ENCODE assay signal across 1 cellular context in the genomic region with DNA sequence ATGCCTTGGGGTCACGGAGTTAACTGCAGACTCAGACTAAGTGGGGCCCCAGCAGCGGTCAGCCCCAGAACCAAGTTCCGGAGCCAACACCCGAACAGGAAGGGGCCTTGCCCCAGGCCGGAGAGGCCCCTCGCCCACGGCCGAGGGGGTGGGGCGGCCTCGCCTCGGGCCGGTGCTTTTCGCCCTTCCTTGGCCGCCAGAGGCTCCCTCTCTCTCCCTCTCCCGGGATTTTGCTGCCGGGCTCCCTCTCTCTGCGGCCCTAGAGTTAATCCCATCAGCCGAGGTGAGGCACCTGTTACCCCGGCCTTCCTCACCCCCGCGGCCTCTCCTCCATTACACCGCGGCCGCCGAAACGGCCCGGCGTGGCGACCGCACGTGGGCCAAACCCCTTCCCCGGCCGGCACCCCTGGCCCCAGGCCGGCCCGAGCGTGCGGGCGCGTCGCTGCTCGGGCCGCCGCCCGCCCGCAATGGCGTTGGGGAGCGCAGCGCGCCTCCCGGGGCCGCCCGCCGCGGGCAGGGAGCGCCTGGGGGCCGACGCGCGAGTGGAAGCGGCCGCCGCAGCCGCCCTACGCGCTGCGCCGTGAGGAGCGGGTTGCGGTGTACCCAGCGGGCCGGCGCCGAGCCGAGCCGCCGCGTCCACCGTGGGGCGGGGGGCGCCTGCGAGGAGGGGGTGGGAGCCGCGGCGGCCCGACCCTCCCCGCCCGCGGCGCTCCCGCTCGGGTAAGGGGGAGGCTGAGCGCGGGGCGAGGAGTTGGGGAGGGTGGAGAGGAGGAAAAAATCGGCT.
TF ChIP-seq lines count a peak whose summit lies in the region.

A gene (plus strand): TSS at position 175 of the 784 bp plus-strand sequence. CDS start 2,520 bp downstream, outside the sequence.

TF ChIP-seq in HepG2, 621 proteins besides CTCF, POLR2A, EP300 and RAD21 (continued from another document and continues in another):
- TF ChIP-seq, protein P1, sequence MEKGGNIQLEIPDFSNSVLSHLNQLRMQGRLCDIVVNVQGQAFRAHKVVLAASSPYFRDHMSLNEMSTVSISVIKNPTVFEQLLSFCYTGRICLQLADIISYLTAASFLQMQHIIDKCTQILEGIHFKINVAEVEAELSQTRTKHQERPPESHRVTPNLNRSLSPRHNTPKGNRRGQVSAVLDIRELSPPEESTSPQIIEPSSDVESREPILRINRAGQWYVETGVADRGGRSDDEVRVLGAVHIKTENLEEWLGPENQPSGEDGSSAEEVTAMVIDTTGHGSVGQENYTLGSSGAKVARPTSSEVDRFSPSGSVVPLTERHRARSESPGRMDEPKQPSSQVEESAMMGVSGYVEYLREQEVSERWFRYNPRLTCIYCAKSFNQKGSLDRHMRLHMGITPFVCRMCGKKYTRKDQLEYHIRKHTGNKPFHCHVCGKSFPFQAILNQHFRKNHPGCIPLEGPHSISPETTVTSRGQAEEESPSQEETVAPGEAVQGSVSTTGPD (CRISPR knock-in tag; IDR thresholded peaks at IDR 0.05), result 0 out of 2 replicates have a peak, but pooled peaks have one; percentile 39
- no peak for TF ChIP-seq GLI4 (CRISPR knock-in tag; IDR thresholded peaks at IDR 0.05; ENCODE audit: borderline replicate concordance)
- TF ChIP-seq IKZF4 (CRISPR knock-in tag; IDR thresholded peaks at IDR 0.05; ENCODE audit: borderline replicate concordance, low read depth, not compliant biosample characterization), result no peak
- 0 out of 2 replicates have a peak, but pooled peaks have one; percentile 40 for TF ChIP-seq ELF4 (CRISPR knock-in tag; IDR thresholded peaks at IDR 0.05; ENCODE audit: borderline replicate concordance)
- no peak; the same call in 1 of the 2 replicates for TF ChIP-seq ZNF749 (CRISPR knock-in tag; IDR thresholded peaks at IDR 0.05; ENCODE audit: borderline replicate concordance)
- TF ChIP-seq ZNF343 (CRISPR knock-in tag; IDR thresholded peaks at IDR 0.05), result no peak
- TF ChIP-seq THAP11 (CRISPR knock-in tag; IDR thresholded peaks at IDR 0.05), result peak; percentile 53
- no peak for TF ChIP-seq ZNF562 (CRISPR knock-in tag; IDR thresholded peaks at IDR 0.05; ENCODE audit: borderline replicate concordance)
- TF ChIP-seq AKAP8 (CRISPR knock-in tag; IDR thresholded peaks at IDR 0.05), result no peak
- TF ChIP-seq, protein P2, sequence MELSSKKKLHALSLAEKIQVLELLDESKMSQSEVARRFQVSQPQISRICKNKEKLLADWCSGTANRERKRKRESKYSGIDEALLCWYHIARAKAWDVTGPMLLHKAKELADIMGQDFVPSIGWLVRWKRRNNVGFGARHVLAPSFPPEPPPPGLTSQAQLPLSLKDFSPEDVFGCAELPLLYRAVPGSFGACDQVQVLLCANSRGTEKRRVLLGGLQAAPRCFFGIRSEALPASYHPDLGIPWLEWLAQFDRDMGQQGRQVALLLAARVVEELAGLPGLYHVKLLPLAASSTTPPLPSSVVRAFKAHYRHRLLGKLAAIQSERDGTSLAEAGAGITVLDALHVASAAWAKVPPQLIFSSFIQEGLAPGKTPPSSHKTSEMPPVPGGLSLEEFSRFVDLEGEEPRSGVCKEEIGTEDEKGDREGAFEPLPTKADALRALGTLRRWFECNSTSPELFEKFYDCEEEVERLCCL (CRISPR knock-in tag; IDR thresholded peaks at IDR 0.05; ENCODE audit: borderline replicate concordance), result no peak
- no peak for TF ChIP-seq MBD4 (IDR thresholded peaks at IDR 0.05; ENCODE audit: borderline replicate concordance, low read length)
- no peak for TF ChIP-seq SRF (IDR thresholded peaks at IDR 0.05; ENCODE audit: low read depth, low read length)
- no peak for TF ChIP-seq HNRNPH1 (optimal IDR thresholded peaks at IDR 0.05; ENCODE audit: low read depth, low read length)
- TF ChIP-seq, protein P3, sequence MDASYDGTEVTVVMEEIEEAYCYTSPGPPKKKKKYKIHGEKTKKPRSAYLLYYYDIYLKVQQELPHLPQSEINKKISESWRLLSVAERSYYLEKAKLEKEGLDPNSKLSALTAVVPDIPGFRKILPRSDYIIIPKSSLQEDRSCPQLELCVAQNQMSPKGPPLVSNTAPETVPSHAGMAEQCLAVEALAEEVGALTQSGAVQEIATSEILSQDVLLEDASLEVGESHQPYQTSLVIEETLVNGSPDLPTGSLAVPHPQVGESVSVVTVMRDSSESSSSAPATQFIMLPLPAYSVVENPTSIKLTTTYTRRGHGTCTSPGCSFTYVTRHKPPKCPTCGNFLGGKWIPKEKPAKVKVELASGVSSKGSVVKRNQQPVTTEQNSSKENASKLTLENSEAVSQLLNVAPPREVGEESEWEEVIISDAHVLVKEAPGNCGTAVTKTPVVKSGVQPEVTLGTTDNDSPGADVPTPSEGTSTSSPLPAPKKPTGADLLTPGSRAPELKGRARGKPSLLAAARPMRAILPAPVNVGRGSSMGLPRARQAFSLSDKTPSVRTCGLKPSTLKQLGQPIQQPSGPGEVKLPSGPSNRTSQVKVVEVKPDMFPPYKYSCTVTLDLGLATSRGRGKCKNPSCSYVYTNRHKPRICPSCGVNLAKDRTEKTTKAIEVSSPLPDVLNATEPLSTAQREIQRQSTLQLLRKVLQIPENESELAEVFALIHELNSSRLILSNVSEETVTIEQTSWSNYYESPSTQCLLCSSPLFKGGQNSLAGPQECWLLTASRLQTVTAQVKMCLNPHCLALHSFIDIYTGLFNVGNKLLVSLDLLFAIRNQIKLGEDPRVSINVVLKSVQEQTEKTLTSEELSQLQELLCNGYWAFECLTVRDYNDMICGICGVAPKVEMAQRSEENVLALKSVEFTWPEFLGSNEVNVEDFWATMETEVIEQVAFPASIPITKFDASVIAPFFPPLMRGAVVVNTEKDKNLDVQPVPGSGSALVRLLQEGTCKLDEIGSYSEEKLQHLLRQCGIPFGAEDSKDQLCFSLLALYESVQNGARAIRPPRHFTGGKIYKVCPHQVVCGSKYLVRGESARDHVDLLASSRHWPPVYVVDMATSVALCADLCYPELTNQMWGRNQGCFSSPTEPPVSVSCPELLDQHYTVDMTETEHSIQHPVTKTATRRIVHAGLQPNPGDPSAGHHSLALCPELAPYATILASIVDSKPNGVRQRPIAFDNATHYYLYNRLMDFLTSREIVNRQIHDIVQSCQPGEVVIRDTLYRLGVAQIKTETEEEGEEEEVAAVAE (CRISPR knock-in tag; IDR thresholded peaks at IDR 0.05; ENCODE audit: borderline replicate concordance), result 0 out of 2 replicates have a peak, but pooled peaks have one; percentile 59
- TF ChIP-seq, protein P4, sequence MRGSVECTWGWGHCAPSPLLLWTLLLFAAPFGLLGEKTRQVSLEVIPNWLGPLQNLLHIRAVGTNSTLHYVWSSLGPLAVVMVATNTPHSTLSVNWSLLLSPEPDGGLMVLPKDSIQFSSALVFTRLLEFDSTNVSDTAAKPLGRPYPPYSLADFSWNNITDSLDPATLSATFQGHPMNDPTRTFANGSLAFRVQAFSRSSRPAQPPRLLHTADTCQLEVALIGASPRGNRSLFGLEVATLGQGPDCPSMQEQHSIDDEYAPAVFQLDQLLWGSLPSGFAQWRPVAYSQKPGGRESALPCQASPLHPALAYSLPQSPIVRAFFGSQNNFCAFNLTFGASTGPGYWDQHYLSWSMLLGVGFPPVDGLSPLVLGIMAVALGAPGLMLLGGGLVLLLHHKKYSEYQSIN (CRISPR knock-in tag; IDR thresholded peaks at IDR 0.05; ENCODE audit: borderline replicate concordance), result no peak
- no peak for TF ChIP-seq ZNF24 (IDR thresholded peaks at IDR 0.05)
- TF ChIP-seq RNF2 (conservative IDR thresholded peaks at IDR 0.05; ENCODE audit: low read depth), result no peak
- TF ChIP-seq MBNL3 (CRISPR knock-in tag; conservative IDR thresholded peaks at IDR 0.05), result no peak
- TF ChIP-seq, protein P5, sequence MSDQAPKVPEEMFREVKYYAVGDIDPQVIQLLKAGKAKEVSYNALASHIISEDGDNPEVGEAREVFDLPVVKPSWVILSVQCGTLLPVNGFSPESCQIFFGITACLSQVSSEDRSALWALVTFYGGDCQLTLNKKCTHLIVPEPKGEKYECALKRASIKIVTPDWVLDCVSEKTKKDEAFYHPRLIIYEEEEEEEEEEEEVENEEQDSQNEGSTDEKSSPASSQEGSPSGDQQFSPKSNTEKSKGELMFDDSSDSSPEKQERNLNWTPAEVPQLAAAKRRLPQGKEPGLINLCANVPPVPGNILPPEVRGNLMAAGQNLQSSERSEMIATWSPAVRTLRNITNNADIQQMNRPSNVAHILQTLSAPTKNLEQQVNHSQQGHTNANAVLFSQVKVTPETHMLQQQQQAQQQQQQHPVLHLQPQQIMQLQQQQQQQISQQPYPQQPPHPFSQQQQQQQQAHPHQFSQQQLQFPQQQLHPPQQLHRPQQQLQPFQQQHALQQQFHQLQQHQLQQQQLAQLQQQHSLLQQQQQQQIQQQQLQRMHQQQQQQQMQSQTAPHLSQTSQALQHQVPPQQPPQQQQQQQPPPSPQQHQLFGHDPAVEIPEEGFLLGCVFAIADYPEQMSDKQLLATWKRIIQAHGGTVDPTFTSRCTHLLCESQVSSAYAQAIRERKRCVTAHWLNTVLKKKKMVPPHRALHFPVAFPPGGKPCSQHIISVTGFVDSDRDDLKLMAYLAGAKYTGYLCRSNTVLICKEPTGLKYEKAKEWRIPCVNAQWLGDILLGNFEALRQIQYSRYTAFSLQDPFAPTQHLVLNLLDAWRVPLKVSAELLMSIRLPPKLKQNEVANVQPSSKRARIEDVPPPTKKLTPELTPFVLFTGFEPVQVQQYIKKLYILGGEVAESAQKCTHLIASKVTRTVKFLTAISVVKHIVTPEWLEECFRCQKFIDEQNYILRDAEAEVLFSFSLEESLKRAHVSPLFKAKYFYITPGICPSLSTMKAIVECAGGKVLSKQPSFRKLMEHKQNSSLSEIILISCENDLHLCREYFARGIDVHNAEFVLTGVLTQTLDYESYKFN (CRISPR knock-in tag; conservative IDR thresholded peaks at IDR 0.05), result peak; percentile 46; the same call in 1 of the 2 replicates
- peak; percentile 77; the same call in 1 of the 2 replicates for TF ChIP-seq ZNF138 (CRISPR knock-in tag; IDR thresholded peaks at IDR 0.05; ENCODE audit: low read depth)
- TF ChIP-seq TOPORS (CRISPR knock-in tag; IDR thresholded peaks at IDR 0.05), result no peak
- TF ChIP-seq MED13 (CRISPR knock-in tag; IDR thresholded peaks at IDR 0.05), result no peak; the same call in 1 of the 2 replicates
- peak; percentile 64; the same call in 1 of the 2 replicates for TF ChIP-seq HIVEP1 (CRISPR knock-in tag; IDR thresholded peaks at IDR 0.05)
- 0 out of 2 replicates have a peak, but pooled peaks have one; percentile 40 for TF ChIP-seq ZNF230 (CRISPR knock-in tag; IDR thresholded peaks at IDR 0.05)
- TF ChIP-seq KDM2A (CRISPR knock-in tag; IDR thresholded peaks at IDR 0.05; ENCODE audit: borderline replicate concordance, low read depth), result peak; percentile 89
- no peak for TF ChIP-seq TCF7 (IDR thresholded peaks at IDR 0.05; ENCODE audit: low read depth)
- TF ChIP-seq REL (CRISPR knock-in tag; conservative IDR thresholded peaks at IDR 0.05), result no peak
- TF ChIP-seq, protein P6, sequence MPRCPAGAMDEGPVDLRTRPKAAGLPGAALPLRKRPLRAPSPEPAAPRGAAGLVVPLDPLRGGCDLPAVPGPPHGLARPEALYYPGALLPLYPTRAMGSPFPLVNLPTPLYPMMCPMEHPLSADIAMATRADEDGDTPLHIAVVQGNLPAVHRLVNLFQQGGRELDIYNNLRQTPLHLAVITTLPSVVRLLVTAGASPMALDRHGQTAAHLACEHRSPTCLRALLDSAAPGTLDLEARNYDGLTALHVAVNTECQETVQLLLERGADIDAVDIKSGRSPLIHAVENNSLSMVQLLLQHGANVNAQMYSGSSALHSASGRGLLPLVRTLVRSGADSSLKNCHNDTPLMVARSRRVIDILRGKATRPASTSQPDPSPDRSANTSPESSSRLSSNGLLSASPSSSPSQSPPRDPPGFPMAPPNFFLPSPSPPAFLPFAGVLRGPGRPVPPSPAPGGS (CRISPR knock-in tag; IDR thresholded peaks at IDR 0.05), result 0 out of 2 replicates have a peak, but pooled peaks have one; percentile 47
- peak; percentile 66 for TF ChIP-seq RBM39 (IDR thresholded peaks at IDR 0.05; ENCODE audit: low read depth, low read length, poor library complexity, severe bottlenecking)
- TF ChIP-seq, protein P7, sequence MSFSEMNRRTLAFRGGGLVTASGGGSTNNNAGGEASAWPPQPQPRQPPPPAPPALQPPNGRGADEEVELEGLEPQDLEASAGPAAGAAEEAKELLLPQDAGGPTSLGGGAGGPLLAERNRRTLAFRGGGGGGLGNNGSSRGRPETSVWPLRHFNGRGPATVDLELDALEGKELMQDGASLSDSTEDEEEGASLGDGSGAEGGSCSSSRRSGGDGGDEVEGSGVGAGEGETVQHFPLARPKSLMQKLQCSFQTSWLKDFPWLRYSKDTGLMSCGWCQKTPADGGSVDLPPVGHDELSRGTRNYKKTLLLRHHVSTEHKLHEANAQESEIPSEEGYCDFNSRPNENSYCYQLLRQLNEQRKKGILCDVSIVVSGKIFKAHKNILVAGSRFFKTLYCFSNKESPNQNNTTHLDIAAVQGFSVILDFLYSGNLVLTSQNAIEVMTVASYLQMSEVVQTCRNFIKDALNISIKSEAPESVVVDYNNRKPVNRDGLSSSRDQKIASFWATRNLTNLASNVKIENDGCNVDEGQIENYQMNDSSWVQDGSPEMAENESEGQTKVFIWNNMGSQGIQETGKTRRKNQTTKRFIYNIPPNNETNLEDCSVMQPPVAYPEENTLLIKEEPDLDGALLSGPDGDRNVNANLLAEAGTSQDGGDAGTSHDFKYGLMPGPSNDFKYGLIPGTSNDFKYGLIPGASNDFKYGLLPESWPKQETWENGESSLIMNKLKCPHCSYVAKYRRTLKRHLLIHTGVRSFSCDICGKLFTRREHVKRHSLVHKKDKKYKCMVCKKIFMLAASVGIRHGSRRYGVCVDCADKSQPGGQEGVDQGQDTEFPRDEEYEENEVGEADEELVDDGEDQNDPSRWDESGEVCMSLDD (CRISPR knock-in tag; IDR thresholded peaks at IDR 0.05; ENCODE audit: borderline replicate concordance), result peak; percentile 75; the same call in 1 of the 2 replicates
- 0 out of 2 replicates have a peak, but pooled peaks have one; percentile 31 for TF ChIP-seq HMG20A (CRISPR knock-in tag; IDR thresholded peaks at IDR 0.05; ENCODE audit: borderline replicate concordance)
- no peak for TF ChIP-seq ZNF644 (CRISPR knock-in tag; IDR thresholded peaks at IDR 0.05; ENCODE audit: low read depth)
- TF ChIP-seq, protein P8, sequence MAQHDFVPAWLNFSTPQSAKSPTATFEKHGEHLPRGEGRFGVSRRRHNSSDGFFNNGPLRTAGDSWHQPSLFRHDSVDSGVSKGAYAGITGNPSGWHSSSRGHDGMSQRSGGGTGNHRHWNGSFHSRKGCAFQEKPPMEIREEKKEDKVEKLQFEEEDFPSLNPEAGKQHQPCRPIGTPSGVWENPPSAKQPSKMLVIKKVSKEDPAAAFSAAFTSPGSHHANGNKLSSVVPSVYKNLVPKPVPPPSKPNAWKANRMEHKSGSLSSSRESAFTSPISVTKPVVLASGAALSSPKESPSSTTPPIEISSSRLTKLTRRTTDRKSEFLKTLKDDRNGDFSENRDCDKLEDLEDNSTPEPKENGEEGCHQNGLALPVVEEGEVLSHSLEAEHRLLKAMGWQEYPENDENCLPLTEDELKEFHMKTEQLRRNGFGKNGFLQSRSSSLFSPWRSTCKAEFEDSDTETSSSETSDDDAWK (CRISPR knock-in tag; IDR thresholded peaks at IDR 0.05), result no peak
